ENCODE assay signal across 1 cellular context in genomic region chr6:139161817-139162284, GRCh38.
TF ChIP-seq lines count a peak whose summit lies in the region.

No MANE protein-coding gene starts in this region.

TF ChIP-seq in HepG2, 621 proteins besides CTCF, POLR2A, EP300 and RAD21 (continued from another document):
- TF ChIP-seq NPAS2 (CRISPR knock-in tag; IDR thresholded peaks at IDR 0.05; ENCODE audit: borderline replicate concordance) (no peak), ZNF790 (CRISPR knock-in tag; IDR thresholded peaks at IDR 0.05; ENCODE audit: borderline replicate concordance) (no peak)
- TF ChIP-seq, protein P1, sequence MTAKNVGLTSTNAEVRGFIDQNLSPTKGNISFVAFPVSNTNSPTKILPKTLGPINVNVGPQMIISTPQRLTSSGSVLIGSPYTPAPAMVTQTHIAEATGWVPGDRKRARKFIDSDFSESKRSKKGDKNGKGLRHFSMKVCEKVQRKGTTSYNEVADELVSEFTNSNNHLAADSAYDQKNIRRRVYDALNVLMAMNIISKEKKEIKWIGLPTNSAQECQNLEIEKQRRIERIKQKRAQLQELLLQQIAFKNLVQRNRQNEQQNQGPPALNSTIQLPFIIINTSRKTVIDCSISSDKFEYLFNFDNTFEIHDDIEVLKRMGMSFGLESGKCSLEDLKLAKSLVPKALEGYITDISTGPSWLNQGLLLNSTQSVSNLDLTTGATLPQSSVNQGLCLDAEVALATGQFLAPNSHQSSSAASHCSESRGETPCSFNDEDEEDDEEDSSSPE (CRISPR knock-in tag; IDR thresholded peaks at IDR 0.05) = no peak
TF ChIP-seq in HepG2: peak in this region for 0.
